Comparison of ENCODE assay signal across 12 cellular contexts in genomic region chr7:130899638-130900401, GRCh38.
DNase-seq lines count a peak whose midpoint lies in the region; ATAC-seq and TF ChIP-seq lines count a peak whose summit lies in the region.
"Had no signal": no experiment of that assay in that cellular context is flagged by ENCODE, and none has a peak within 500 bp of the region (broad histone marks: within the 10 kb centered on the region; RNA-seq: fewer than 3 reads in every experiment).

No MANE protein-coding gene starts in this region.

- peaks cover 97% of the 10 kb centered on the region for H3K4me1 ChIP-seq in PC-3 (ENCODE audit: insufficient read depth, low read length)
- peaks cover 88 to 91% of the 10 kb centered on the region in 2 donors for H3K4me1 ChIP-seq in duodenal mucosa (ENCODE audit: control insufficient read depth in 1 of 2, insufficient read depth in 2 of 2, low read length in 2 of 2)
- H3K4me1 ChIP-seq in psoas muscle: peaks cover 91% of the 10 kb centered on the region
- H3K4me1 ChIP-seq in trophoblast cell (ENCODE audit: control insufficient read depth in 1 of 2, insufficient read depth in 2 of 2, low read length in 2 of 2): peaks cover 6% of the 10 kb centered on the region in 2 experiments

- POLR2A ChIA-PET in PC-3 (lab: Charles Lee; ENCODE audit: unreplicated experiment): interaction anchor here (0.6 to 0.8 kb wide), 2 partner anchors 40 to 42 kb away, joined by 3 to 4 read pairs; no protein-coding TSS in a partner anchor

- H3K4me2 ChIP-seq in PC-3 (ENCODE audit: low read length): peak overlapping the region; percentile 71
- H3K4me2 ChIP-seq in trophoblast cell (ENCODE audit: low read length): no peak overlapping the region

- intact Hi-C loops in PC-3 (cut with micrococcal nuclease): loop anchor here (5.0 kb wide), 1 partner anchor 97 kb away; no protein-coding TSS in a partner anchor
- intact Hi-C loops in psoas muscle (cut with DNase I): loop anchor here in 1 of 2 donors (5.0 kb wide), 2 partner anchors 37 to 142 kb away; no protein-coding TSS in a partner anchor

- no peak overlapping the region for H2BK120ac ChIP-seq in trophoblast cell (ENCODE audit: insufficient read depth, low read length, poor library complexity)

- H4K8ac ChIP-seq in trophoblast cell (ENCODE audit: low read depth, low read length): no peak overlapping the region

- H3K79me2 ChIP-seq in PC-3 (ENCODE audit: low read length) (peaks cover 97% of the 10 kb centered on the region), trophoblast cell (ENCODE audit: control insufficient read depth, insufficient read depth, low read length, poor library complexity) (no peaks in the 10 kb centered on the region)

- no peak overlapping the region for H3K23ac ChIP-seq in trophoblast cell (ENCODE audit: low read length)

- peaks cover 66% of the 10 kb centered on the region for H3F3A ChIP-seq in PC-3 (ENCODE audit: low read length, unreplicated experiment)

- no peak for TF ChIP-seq CTCF in GM12865 (IDR thresholded peaks at IDR 0.05; ENCODE audit: insufficient read depth, low read depth, low read length, missing control alignments)
- TF ChIP-seq CTCF in PC-3 (conservative IDR thresholded peaks at IDR 0.05; ENCODE audit: low read depth, low read length): no peak
- no peak for TF ChIP-seq CTCF in psoas muscle (IDR thresholded peaks at IDR 0.05)
- TF ChIP-seq CTCF in WERI-Rb-1 (IDR thresholded peaks at IDR 0.05; ENCODE audit: low read depth, low read length): no peak

- ATAC-seq in PC-3 (no peak), psoas muscle (no peak), GM19397 (IDR thresholded peaks at IDR 0.05; ENCODE audit: unreplicated experiment) (no peak), HG03432 (IDR thresholded peaks at IDR 0.05; ENCODE audit: unreplicated experiment) (no peak)

- no peak overlapping the region for H2BK5ac ChIP-seq in trophoblast cell (ENCODE audit: low read depth, low read length, poor library complexity)

- H3K27me3 ChIP-seq in PC-3 (ENCODE audit: low read length) (no peaks in the 10 kb centered on the region), duodenal mucosa (ENCODE audit: control insufficient read depth in 1 of 2, insufficient read depth in 2 of 2, low read length in 2 of 2) (no peaks in the 10 kb centered on the region), psoas muscle (ENCODE audit: insufficient read depth in 3 of 3, low read length in 2 of 3) (no peaks in the 10 kb centered on the region), WERI-Rb-1 (ENCODE audit: insufficient read depth, low read depth, severe bottlenecking) (no peaks in the 10 kb centered on the region), trophoblast cell (ENCODE audit: insufficient read depth, low read length) (no peaks in the 10 kb centered on the region)

- H3K4me3 ChIP-seq in GM12865 (ENCODE audit: low read depth, low read length) (no peak overlapping the region), PC-3 (ENCODE audit: low read length) (no peak overlapping the region), duodenal mucosa (ENCODE audit: low read depth in 1 of 2, low read length in 2 of 2) (peak overlapping the region; percentile 13 to 46), psoas muscle (peak overlapping the region; percentile 3), WERI-Rb-1 (ENCODE audit: low read depth, low read length) (no peak overlapping the region), trophoblast cell (ENCODE audit: low read depth, low read length) (no peak overlapping the region)

- no peak overlapping the region for H4K12ac ChIP-seq in trophoblast cell (ENCODE audit: low read depth, low read length)

- H2AFZ ChIP-seq in PC-3 (ENCODE audit: low read length): no peak overlapping the region
- H2AFZ ChIP-seq in trophoblast cell (ENCODE audit: insufficient read depth, low read length, poor library complexity): no peak overlapping the region

- H4K20me1 ChIP-seq in PC-3 (ENCODE audit: low read length): peaks cover 32% of the 10 kb centered on the region

- CTCF ChIA-PET in PC-3 (lab: Charles Lee): no interaction called here

- DNase-seq in GM12865 (ENCODE audit: low read depth) (peak; percentile 39), PC-3 (peak; percentile 32), psoas muscle (no peak), WERI-Rb-1 (no peak), trophoblast cell (no peak)
- DNase-seq: activated effector memory CD4-positive, alpha-beta T cell treated with Interleukin-2 at 50 U/mL for 16 hours; hippocampal formation; NCI-H82; stimulated activated CD4-positive, alpha-beta T cell treated with anti-CD3 and anti-CD28 coated beads, Interleukin-4, amount 100 ng/mL, for 4 hours had no signal

- H3K18ac ChIP-seq in trophoblast cell (ENCODE audit: low read length): no peak overlapping the region

- no peak overlapping the region for H2AK5ac ChIP-seq in trophoblast cell (ENCODE audit: low read length)

- H3K14ac ChIP-seq in trophoblast cell (ENCODE audit: low read length): no peak overlapping the region

- H3K9me3 ChIP-seq in PC-3 (ENCODE audit: low read length) (no peaks in the 10 kb centered on the region), duodenal mucosa (ENCODE audit: control insufficient read depth in 1 of 2, low read length in 2 of 2) (no peaks in the 10 kb centered on the region), psoas muscle (no peaks in the 10 kb centered on the region), WERI-Rb-1 (ENCODE audit: severe bottlenecking) (no peaks in the 10 kb centered on the region), trophoblast cell (ENCODE audit: insufficient read depth, low read depth, low read length) (no peaks in the 10 kb centered on the region)

- no peak overlapping the region for H4K91ac ChIP-seq in trophoblast cell (ENCODE audit: low read depth, low read length)

- peaks cover 2% of the 10 kb centered on the region for H3K79me1 ChIP-seq in trophoblast cell (ENCODE audit: low read length)

- H3K9me2 ChIP-seq in PC-3 (replicated peaks; ENCODE audit: low read length): no peaks in the 10 kb centered on the region

- peaks cover 66% of the 10 kb centered on the region for H3K36me3 ChIP-seq in PC-3 (ENCODE audit: low read depth, low read length)
- peaks cover 8 to 19% of the 10 kb centered on the region in 2 donors for H3K36me3 ChIP-seq in duodenal mucosa (ENCODE audit: control insufficient read depth in 1 of 2, insufficient read depth in 2 of 2, low read length in 2 of 2)
- peaks cover 0 to 37% of the 10 kb centered on the region in 2 donors for H3K36me3 ChIP-seq in psoas muscle (ENCODE audit: insufficient read depth in 1 of 2, low read depth in 1 of 2)
- no peaks in the 10 kb centered on the region for H3K36me3 ChIP-seq in WERI-Rb-1
- no peaks in the 10 kb centered on the region for H3K36me3 ChIP-seq in trophoblast cell (ENCODE audit: control insufficient read depth in 1 of 2, insufficient read depth in 2 of 2, low read length in 2 of 2)

- H3K9ac ChIP-seq in PC-3 (ENCODE audit: low read length): peak overlapping the region; percentile 68; the same call in 1 of the 2 replicates
- peak overlapping the region; percentile 16 to 30 for H3K9ac ChIP-seq in duodenal mucosa (ENCODE audit: low read depth in 1 of 2, low read length in 2 of 2)
- H3K9ac ChIP-seq in trophoblast cell (ENCODE audit: low read length): no peak overlapping the region

- BruUV-seq in PC-3 (replicated peaks; lab: Mats Ljungman, UMichigan): no TSS peak

- H2BK12ac ChIP-seq in trophoblast cell (ENCODE audit: low read length): no peak overlapping the region

- no peak overlapping the region for H3K4ac ChIP-seq in trophoblast cell (ENCODE audit: low read depth, low read length)

- WGBS in psoas muscle, 3 donors: 57 to 68% (median 59%) methylated on average over 15 of the region's 15 CpGs
- no CpG with 5 or more reads among the region's 15 CpGs for WGBS in trophoblast cell (ENCODE audit: extremely low coverage, insufficient coverage, insufficient read length)

- H3K27ac ChIP-seq in PC-3 (ENCODE audit: low read length) (peak overlapping the region; percentile 92), duodenal mucosa (ENCODE audit: low read depth, low read length) (peak overlapping the region; percentile 32), psoas muscle (peak overlapping the region; percentile 94), WERI-Rb-1 (no peak overlapping the region), trophoblast cell (ENCODE audit: low read depth, low read length) (no peak overlapping the region)

Comparison
In these comparisons a context has a peak if more than half of its experiments do, and no peak if none do; other contexts are left out.
1. DNase-seq: peak in GM12865 (single experiment) and PC-3 (single experiment); none in psoas muscle (0 of 2), WERI-Rb-1 (single experiment) and trophoblast cell (0 of 2).
2. H3K4me3 ChIP-seq: peak in duodenal mucosa (2 of 2) and psoas muscle (single experiment); none in GM12865 (single experiment), PC-3 (single experiment), WERI-Rb-1 (single experiment) and trophoblast cell (single experiment).
3. H3K27ac ChIP-seq: peak in PC-3 (single experiment), duodenal mucosa (single experiment) and psoas muscle (single experiment); none in WERI-Rb-1 (single experiment) and trophoblast cell (single experiment).